1 cellular context compared by ENCODE assay signal in genomic region chr3:156455839-156456238, GRCh38.
TF ChIP-seq lines count a peak whose summit lies in the region.

No MANE protein-coding gene starts in this region.

TF ChIP-seq in K562, 482 proteins besides CTCF, POLR2A, EP300 and RAD21 (continued from another document and continues in another):
- TF ChIP-seq CAMTA2 (CRISPR knock-in tag; conservative IDR thresholded peaks at IDR 0.05) (no peak), ARID1B (IDR thresholded peaks at IDR 0.05) (no peak), E2F8 (IDR thresholded peaks at IDR 0.05; ENCODE audit: low read depth, partially characterized antibody) (no peak), MBD2 (IDR thresholded peaks at IDR 0.05; ENCODE audit: borderline replicate concordance, low read depth) (no peak), ELF4 (CRISPR knock-in tag; IDR thresholded peaks at IDR 0.05) (0 out of 2 replicates have a peak, but pooled peaks have one; percentile 27), CTCFL (IDR thresholded peaks at IDR 0.05; ENCODE audit: borderline replicate concordance, insufficient read depth, low read depth, low read length, poor library complexity, severe bottlenecking) (peak; percentile 32), DMBX1 (CRISPR knock-in tag; IDR thresholded peaks at IDR 0.05; ENCODE audit: borderline replicate concordance) (peak; percentile 99), ZFP1 (CRISPR knock-in tag; IDR thresholded peaks at IDR 0.05) (no peak), KAT8 (IDR thresholded peaks at IDR 0.05; ENCODE audit: low read depth) (no peak), ZNF584 (CRISPR knock-in tag; IDR thresholded peaks at IDR 0.05; ENCODE audit: low read depth) (peak; percentile 82), TSHZ1 (CRISPR knock-in tag; IDR thresholded peaks at IDR 0.05) (no peak; the same call in 1 of the 2 replicates), ZNF445 (CRISPR knock-in tag; IDR thresholded peaks at IDR 0.05; ENCODE audit: low read depth) (no peak), SRSF1 (IDR thresholded peaks at IDR 0.05; ENCODE audit: low read depth, low read length) (no peak), KLF6 (CRISPR knock-in tag; IDR thresholded peaks at IDR 0.05; ENCODE audit: borderline replicate concordance) (peak; percentile 74; the same call in 1 of the 2 replicates), HDAC8 (tag; IDR thresholded peaks at IDR 0.05) (peak; percentile 65; the same call in 1 of the 2 replicates), CHD1 (IDR thresholded peaks at IDR 0.05; ENCODE audit: low read length) (no peak), MXD1 (CRISPR knock-in tag; IDR thresholded peaks at IDR 0.05; ENCODE audit: borderline replicate concordance, poor library complexity, severe bottlenecking) (no peak), CREB1 (IDR thresholded peaks at IDR 0.05) (no peak; the same call in 1 of the 2 replicates), CREB1 (CRISPR knock-in tag; IDR thresholded peaks at IDR 0.05) (no peak), TARDBP (IDR thresholded peaks at IDR 0.05) (no peak), ZNF146 (CRISPR knock-in tag; IDR thresholded peaks at IDR 0.05; ENCODE audit: unreplicated experiment) (no peak), JUNB (CRISPR knock-in tag; conservative IDR thresholded peaks at IDR 0.05) (no peak), TCF7 (IDR thresholded peaks at IDR 0.05; ENCODE audit: borderline replicate concordance) (no peak), ATF4 (CRISPR knock-in tag; IDR thresholded peaks at IDR 0.05) (no peak), ARHGAP35 (IDR thresholded peaks at IDR 0.05; ENCODE audit: partially characterized antibody) (no peak), ZNF280B (CRISPR knock-in tag; IDR thresholded peaks at IDR 0.05) (no peak), BCL6 (CRISPR knock-in tag; IDR thresholded peaks at IDR 0.05) (no peak), HES1 (IDR thresholded peaks at IDR 0.05; ENCODE audit: low read depth) (no peak), NUFIP1 (IDR thresholded peaks at IDR 0.05; ENCODE audit: partially characterized antibody) (no peak), TEAD1 (CRISPR knock-in tag; IDR thresholded peaks at IDR 0.05) (0 out of 4 replicates have a peak, but pooled peaks of 1 of the 2 experiments have one; percentile 53), ZNF124 (CRISPR knock-in tag; IDR thresholded peaks at IDR 0.05) (no peak), ZBTB26 (CRISPR knock-in tag; IDR thresholded peaks at IDR 0.05) (no peak), ZNF717 (CRISPR knock-in tag; IDR thresholded peaks at IDR 0.05) (no peak), POLR2AphosphoS2 (IDR thresholded peaks at IDR 0.05; ENCODE audit: low read length) (no peak), LEF1 (IDR thresholded peaks at IDR 0.05) (no peak), ZMIZ1 (IDR thresholded peaks at IDR 0.05; ENCODE audit: low read depth in 2 of 2, low read length in 2 of 2) (no peak), HIVEP1 (CRISPR knock-in tag; IDR thresholded peaks at IDR 0.05) (no peak), POLR2H (tag; IDR thresholded peaks at IDR 0.05; ENCODE audit: low read depth) (no peak), FOXP1 (CRISPR knock-in tag; IDR thresholded peaks at IDR 0.05) (no peak), CBX3 (IDR thresholded peaks at IDR 0.05; ENCODE audit: borderline replicate concordance in 1 of 2, low read length in 2 of 2) (0 out of 3 replicates have a peak, but pooled peaks of 1 of the 2 experiments have one; percentile 58), MAFG (tag; conservative IDR thresholded peaks at IDR 0.05) (no peak), SP1 (CRISPR knock-in tag; IDR thresholded peaks at IDR 0.05) (no peak), ZNF395 (CRISPR knock-in tag; IDR thresholded peaks at IDR 0.05) (peak; percentile 94), ZEB2 (IDR thresholded peaks at IDR 0.05) (no peak), MEF2A (IDR thresholded peaks at IDR 0.05; ENCODE audit: control insufficient read depth, low read depth, low read length) (no peak), MYNN (IDR thresholded peaks at IDR 0.05) (no peak), MYNN (CRISPR knock-in tag; IDR thresholded peaks at IDR 0.05) (no peak)
